8 cellular contexts compared by ENCODE assay signal in genomic region chr22:20702546-20703413, GRCh38.
A peak's percentile ranks its signal among the peaks of the same experiment; 100 is the strongest.
DNase-seq lines count a peak whose midpoint lies in the region; ATAC-seq and TF ChIP-seq lines count a peak whose summit lies in the region.
"Not testable (repeated sequence)": the region's sequence is repeated elsewhere in the genome, so short reads cannot be mapped to it uniquely, and the experiment has no call there.

No MANE protein-coding gene starts in this region.

- intact Hi-C loops in lower lobe of right lung (cut with DNase I) = not testable (repeated sequence)

- H3K36me3 Mint-ChIP-seq in CD4-positive, CD25-positive, alpha-beta regulatory T cell = not testable (repeated sequence)

- H3K27ac ChIP-seq in CD4-positive, CD25-positive, alpha-beta regulatory T cell (ENCODE audit: insufficient read depth, low read length, poor library complexity, severe bottlenecking) = peak overlapping the region; percentile 79
- H3K27ac ChIP-seq in duodenal mucosa (ENCODE audit: low read depth, low read length) (peak overlapping the region; percentile 75), lower lobe of right lung (peak overlapping the region; percentile 84)

- peak overlapping the region; percentile 94 to 100 (median 98) for H3K4me3 Mint-ChIP-seq in CD4-positive, CD25-positive, alpha-beta regulatory T cell

- H3K9me3 Mint-ChIP-seq in CD4-positive, CD25-positive, alpha-beta regulatory T cell = not testable (repeated sequence)

- peak; percentile 78 to 82 for ATAC-seq in CD4-positive, CD25-positive, alpha-beta regulatory T cell (ENCODE audit: low read depth in 2 of 2)
- ATAC-seq in GM19452 (IDR thresholded peaks at IDR 0.05; ENCODE audit: unreplicated experiment) (peak; percentile 65), HG03571 (IDR thresholded peaks at IDR 0.05; ENCODE audit: unreplicated experiment) (peak; percentile 69), lower lobe of right lung (peak; percentile 94 to 96)

- peaks cover 0 to 21% (median 11%) of the 10 kb centered on the region in 4 donors for H3K4me1 Mint-ChIP-seq in CD4-positive, CD25-positive, alpha-beta regulatory T cell

- H3K4me1 ChIP-seq in CD4-positive, CD25-positive, alpha-beta regulatory T cell (ENCODE audit: control insufficient read depth, insufficient read depth, low read length, poor library complexity, severe bottlenecking); duodenal mucosa (ENCODE audit: control insufficient read depth in 1 of 2, insufficient read depth in 2 of 2, low read length in 2 of 2); lower lobe of right lung: not testable (repeated sequence)

- not testable (repeated sequence) for H3K27me3 ChIP-seq in CD4-positive, CD25-positive, alpha-beta regulatory T cell (ENCODE audit: control insufficient read depth, insufficient read depth, low read length); duodenal mucosa (ENCODE audit: control insufficient read depth in 1 of 2, insufficient read depth in 2 of 2, low read length in 2 of 2); lower lobe of right lung (ENCODE audit: low read depth)

- peak overlapping the region in 1 of 2 donors; percentile 43 for H3K9ac ChIP-seq in duodenal mucosa (ENCODE audit: low read depth in 1 of 2, low read length in 2 of 2)

- peak; percentile 92 to 95 (median 92) for DNase-seq in CD4-positive, CD25-positive, alpha-beta regulatory T cell
- peak; percentile 65 for DNase-seq in NCI-H774 (lab: John Stamatoyannopoulos, UW)
- DNase-seq in activated CD4-positive, alpha-beta T cell treated with anti-CD3 and anti-CD28 coated beads, Interleukin-2, amount 50 U/mL, for 48 hours = peak; percentile 97
- peak; percentile 99 for DNase-seq in lower lobe of right lung
- DNase-seq in stimulated activated CD4-positive, alpha-beta T cell treated with anti-CD3 and anti-CD28 coated beads, TNF-alpha, amount 100 ng/mL, for 1 hour (ENCODE audit: low read depth in 3 of 3, low spot score in 1 of 3) = peak; percentile 94 to 99 (median 97)

- not testable (repeated sequence) for TF ChIP-seq CTCF in lower lobe of right lung (IDR thresholded peaks at IDR 0.05)

- H3K36me3 ChIP-seq in CD4-positive, CD25-positive, alpha-beta regulatory T cell (ENCODE audit: control insufficient read depth, insufficient read depth, low read length); duodenal mucosa (ENCODE audit: control insufficient read depth in 1 of 2, insufficient read depth in 2 of 2, low read length in 2 of 2); lower lobe of right lung: not testable (repeated sequence)

- peak overlapping the region; percentile 96 to 100 (median 97) for H3K27ac Mint-ChIP-seq in CD4-positive, CD25-positive, alpha-beta regulatory T cell

- not testable (repeated sequence) for H3K9me3 ChIP-seq in CD4-positive, CD25-positive, alpha-beta regulatory T cell (ENCODE audit: control insufficient read depth in 2 of 2, low read length in 2 of 2); duodenal mucosa (ENCODE audit: control insufficient read depth in 1 of 2, low read length in 2 of 2); lower lobe of right lung

- not testable (repeated sequence) for H3K4me3 ChIP-seq in CD4-positive, CD25-positive, alpha-beta regulatory T cell (ENCODE audit: low read depth, low read length)
- H3K4me3 ChIP-seq in duodenal mucosa (ENCODE audit: low read depth in 1 of 2, low read length in 2 of 2) (peak overlapping the region; percentile 52 to 58), lower lobe of right lung (peak overlapping the region; percentile 65)

- not testable (repeated sequence) for H3K27me3 Mint-ChIP-seq in CD4-positive, CD25-positive, alpha-beta regulatory T cell
